9 cellular contexts compared by ENCODE assay signal in genomic region chr10:20100157-20100556, GRCh38.
DNase-seq lines count a peak whose midpoint lies in the region; ATAC-seq lines count a peak whose summit lies in the region.
"Had no signal": no experiment of that assay in that cellular context is flagged by ENCODE, and none has a peak within 500 bp of the region (broad histone marks: within the 10 kb centered on the region; RNA-seq: fewer than 3 reads in every experiment).

No MANE protein-coding gene starts in this region.

- H3K27ac Mint-ChIP-seq in activated naive CD8-positive, alpha-beta T cell treated with anti-CD3 and anti-CD28 coated beads, Interleukin-2, amount 50 U/mL, for 24 hours: no peak overlapping the region
- H3K27ac Mint-ChIP-seq: activated T-helper 2 cell treated with anti-CD3 and anti-CD28 coated beads, Interferon-gamma antibody, Interleukin-2, Interleukin-4, amounts not matched to agents 10 μg/mL and 5 μg/mL and 100 μg/mL, durations not matched to agents 14 hours and 24 hours and 36 hours had no signal

- H3K4me1 Mint-ChIP-seq in activated naive CD8-positive, alpha-beta T cell treated with anti-CD3 and anti-CD28 coated beads, Interleukin-2, amount 50 U/mL, for 24 hours: peaks cover 1% of the 10 kb centered on the region

- no peaks in the 10 kb centered on the region for H3K27me3 ChIP-seq in endocrine pancreas (ENCODE audit: control insufficient read depth, insufficient read depth, low read length)

- no peaks in the 10 kb centered on the region for H3K36me3 Mint-ChIP-seq in activated naive CD8-positive, alpha-beta T cell treated with anti-CD3 and anti-CD28 coated beads, Interleukin-2, amount 50 U/mL, for 24 hours (ENCODE audit: low read depth)

- ATAC-seq in activated naive CD8-positive, alpha-beta T cell treated with anti-CD3 and anti-CD28 coated beads, Interleukin-2, amount 50 U/mL, for 24 hours: no peak
- no peak for ATAC-seq in HG03457 (IDR thresholded peaks at IDR 0.05; ENCODE audit: unreplicated experiment)

- H3K4me1 ChIP-seq in endocrine pancreas (ENCODE audit: control insufficient read depth, insufficient read depth, low read length): peaks cover 3% of the 10 kb centered on the region

- DNase-seq in NCI-H226 (peak; percentile 75), left kidney (ENCODE audit: low read depth, low spot score) (peak; percentile 56), skeletal muscle cell (ENCODE audit: low read depth) (peak; percentile 1), LoVo (ENCODE audit: low spot score) (no peak), COLO668 (lab: John Stamatoyannopoulos, UW; ENCODE audit: unreplicated experiment) (no peak)
- DNase-seq in activated naive CD8-positive, alpha-beta T cell treated with anti-CD3 and anti-CD28 coated beads, Interleukin-2, amount 50 U/mL, for 24 hours: no peak

- H3K9ac ChIP-seq in endocrine pancreas (ENCODE audit: control insufficient read depth, insufficient read depth, low read length): no peak overlapping the region

- no peaks in the 10 kb centered on the region for H3K27me3 Mint-ChIP-seq in activated naive CD8-positive, alpha-beta T cell treated with anti-CD3 and anti-CD28 coated beads, Interleukin-2, amount 50 U/mL, for 24 hours

- no peaks in the 10 kb centered on the region for H3K9me3 ChIP-seq in endocrine pancreas (ENCODE audit: control insufficient read depth, low read length)

- peaks cover 14% of the 10 kb centered on the region for H3K9me3 Mint-ChIP-seq in activated naive CD8-positive, alpha-beta T cell treated with anti-CD3 and anti-CD28 coated beads, Interleukin-2, amount 50 U/mL, for 24 hours

- H3K36me3 ChIP-seq in endocrine pancreas (ENCODE audit: control insufficient read depth, insufficient read depth, low read length): no peaks in the 10 kb centered on the region

- H3K4me3 ChIP-seq in endocrine pancreas (ENCODE audit: control insufficient read depth, insufficient read depth, low read length) (peak overlapping the region; percentile 68), skeletal muscle cell (ENCODE audit: low read depth, low read length) (no peak overlapping the region)

- H3K4me3 Mint-ChIP-seq in activated naive CD8-positive, alpha-beta T cell treated with anti-CD3 and anti-CD28 coated beads, Interleukin-2, amount 50 U/mL, for 24 hours: no peak overlapping the region

Comparison
In these comparisons a context has a peak if more than half of its experiments do, and no peak if none do; other contexts are left out.
1. DNase-seq: peak in NCI-H226 (single experiment), left kidney (single experiment) and skeletal muscle cell (single experiment); none in LoVo (single experiment), activated naive CD8-positive, alpha-beta T cell treated with anti-CD3 and anti-CD28 coated beads, Interleukin-2, amount 50 U/mL, for 24 hours (single experiment) and COLO668 (single experiment).